11 cellular contexts compared by ENCODE assay signal in genomic region chr1:167795810-167796740, GRCh38.
DNase-seq lines count a peak whose midpoint lies in the region; ATAC-seq and TF ChIP-seq lines count a peak whose summit lies in the region.
"Had no signal": no experiment of that assay in that cellular context is flagged by ENCODE, and none has a peak within 500 bp of the region (broad histone marks: within the 10 kb centered on the region; RNA-seq: fewer than 3 reads in every experiment).

No MANE protein-coding gene starts in this region.

- POLR2A ChIA-PET in CD4-positive, alpha-beta memory T cell (lab: Charles Lee; ENCODE audit: partially characterized antibody) = no interaction called here

- peak overlapping the region; percentile 66 for H3K27ac ChIP-seq in lower lobe of right lung
- H3K27ac ChIP-seq in tibial artery = peak overlapping the region; percentile 61 to 74
- H3K27ac ChIP-seq in CD4-positive, alpha-beta memory T cell (ENCODE audit: low read depth, low read length) = no peak overlapping the region

- no peak overlapping the region for H3K4me3 Mint-ChIP-seq in CD4-positive, alpha-beta memory T cell
- H3K4me3 Mint-ChIP-seq: activated CD8-positive, alpha-beta T cell treated with anti-CD3 and anti-CD28 coated beads, Interleukin-2, amount 10 ng/mL, durations not matched to agents 7 days and 5 days had no signal

- H3K36me3 ChIP-seq in lower lobe of right lung (no peaks in the 10 kb centered on the region), tibial artery (peaks cover 0 to 1% (median 0%) of the 10 kb centered on the region in 3 donors)
- no peaks in the 10 kb centered on the region for H3K36me3 ChIP-seq in CD4-positive, alpha-beta memory T cell (ENCODE audit: insufficient read depth, low read length)

- no peaks in the 10 kb centered on the region for H3K9me3 Mint-ChIP-seq in CD4-positive, alpha-beta memory T cell

- H3K36me3 Mint-ChIP-seq in CD4-positive, alpha-beta memory T cell = no peaks in the 10 kb centered on the region

- H3K27me3 ChIP-seq in lower lobe of right lung (ENCODE audit: low read depth) (no peaks in the 10 kb centered on the region), tibial artery (no peaks in the 10 kb centered on the region)
- no peaks in the 10 kb centered on the region for H3K27me3 ChIP-seq in CD4-positive, alpha-beta memory T cell (ENCODE audit: insufficient read depth, low read length)
- H3K27me3 ChIP-seq: MG63 had no signal

- peaks cover 0 to 3% (median under 1%) of the 10 kb centered on the region in 4 donors for H3K4me1 Mint-ChIP-seq in CD4-positive, alpha-beta memory T cell

- intact Hi-C loops in lower lobe of right lung (cut with DNase I) = no loop called here
- intact Hi-C loops in tibial artery (cut with DNase I; ENCODE audit: low total_unique reads) = loop anchor here (10.0 kb wide), 1 partner anchor 191 kb away; no protein-coding TSS in a partner anchor
- intact Hi-C loops in CD4-positive, alpha-beta memory T cell (cut with micrococcal nuclease) = no loop called here

- peak in 1 of 2 donors; percentile 31 for ATAC-seq in lower lobe of right lung
- ATAC-seq in HG03097 (IDR thresholded peaks at IDR 0.05; ENCODE audit: low FRiP score, unreplicated experiment) = no peak

- H3K4me1 ChIP-seq in lower lobe of right lung (peaks cover 38% of the 10 kb centered on the region), tibial artery (peaks cover 0 to 31% (median 10%) of the 10 kb centered on the region in 4 donors)
- no peaks in the 10 kb centered on the region for H3K4me1 ChIP-seq in CD4-positive, alpha-beta memory T cell (ENCODE audit: insufficient read depth, low read length)

- CTCF ChIA-PET in CD4-positive, alpha-beta memory T cell (lab: Charles Lee; ENCODE audit: partially characterized antibody) = interaction anchor here (1.0 to 1.9 kb wide), 2 partner anchors 8 to 9 kb away, joined by 5 to 6 read pairs; no protein-coding TSS in a partner anchor

- H3K27me3 Mint-ChIP-seq in CD4-positive, alpha-beta memory T cell = no peaks in the 10 kb centered on the region

- DNase-seq in NCI-H2081 treated with DMSO at 0.1 percent for 48 hours (lab: John Stamatoyannopoulos, UW) = peak; percentile 66
- peak; percentile 71 for DNase-seq in choroid plexus epithelial cell (ENCODE audit: low read depth)
- no peak for DNase-seq in lower lobe of right lung
- DNase-seq in tibial artery = no peak
- no peak for DNase-seq in SK-N-DZ (ENCODE audit: low spot score)
- DNase-seq in NCI-H446 (lab: John Stamatoyannopoulos, UW) = no peak
- DNase-seq in CD4-positive, alpha-beta memory T cell = no peak
- DNase-seq: activated CD8-positive, alpha-beta T cell treated with anti-CD3 and anti-CD28 coated beads, Interleukin-2, amount 10 ng/mL, durations not matched to agents 7 days and 5 days; cortex of kidney had no signal

- H3K4me3 ChIP-seq in choroid plexus epithelial cell (ENCODE audit: low read depth, low read length) (no peak overlapping the region), lower lobe of right lung (no peak overlapping the region), tibial artery (no peak overlapping the region)
- no peak overlapping the region for H3K4me3 ChIP-seq in CD4-positive, alpha-beta memory T cell (ENCODE audit: low read length in 2 of 2)
- H3K4me3 ChIP-seq: MG63 had no signal

- no peaks in the 10 kb centered on the region for H3K9me3 ChIP-seq in lower lobe of right lung
- H3K9me3 ChIP-seq in tibial artery = no peaks in the 10 kb centered on the region
- H3K9me3 ChIP-seq in CD4-positive, alpha-beta memory T cell (ENCODE audit: control insufficient read depth in 1 of 2, low read length in 2 of 2) = no peaks in the 10 kb centered on the region
- H3K9me3 ChIP-seq: MG63 had no signal

- TF ChIP-seq CTCF in choroid plexus epithelial cell (conservative IDR thresholded peaks at IDR 0.05; ENCODE audit: low read depth, low read length) (no peak), lower lobe of right lung (IDR thresholded peaks at IDR 0.05) (no peak), tibial artery (IDR thresholded peaks at IDR 0.05) (no peak)

- H3K27ac Mint-ChIP-seq in CD4-positive, alpha-beta memory T cell = no peak overlapping the region
- H3K27ac Mint-ChIP-seq: activated CD8-positive, alpha-beta T cell treated with anti-CD3 and anti-CD28 coated beads, Interleukin-2, amount 10 ng/mL, durations not matched to agents 7 days and 5 days had no signal

Comparison
In these comparisons a context has a peak if more than half of its experiments do, and no peak if none do; other contexts are left out.
1. DNase-seq: peak in NCI-H2081 treated with DMSO at 0.1 percent for 48 hours (single experiment) and choroid plexus epithelial cell (single experiment); none in lower lobe of right lung (single experiment), tibial artery (0 of 2), SK-N-DZ (single experiment), NCI-H446 (0 of 2) and CD4-positive, alpha-beta memory T cell (0 of 5).